Comparison of ENCODE assay signal across 23 cellular contexts in the genomic region with DNA sequence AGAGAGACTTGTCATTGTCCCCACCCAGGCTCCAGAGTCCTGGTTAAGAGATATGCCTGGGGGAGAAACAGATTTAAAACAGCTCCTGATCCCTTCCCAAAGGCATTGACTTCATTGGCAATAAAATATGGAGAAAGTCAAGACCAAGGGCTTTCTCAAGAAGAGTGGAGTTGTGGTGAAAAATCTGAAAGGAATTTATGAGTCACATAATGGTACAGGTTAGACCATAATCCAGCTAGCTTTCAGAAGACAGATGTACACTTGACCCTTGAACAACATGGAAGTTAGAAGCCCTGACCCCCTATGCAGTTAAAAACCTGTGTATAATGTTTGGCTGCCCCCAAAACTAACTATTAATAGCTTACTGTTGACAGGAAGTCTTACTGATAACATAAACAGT.
"Had no signal": no experiment of that assay in that cellular context is flagged by ENCODE, and none has a peak within 500 bp of the region (broad histone marks: within the 10 kb centered on the region; RNA-seq: fewer than 3 reads in every experiment).

No MANE protein-coding gene starts in this region.

- ATAC-seq: left lobe of liver; mucosa of descending colon; natural killer cell treated with Interleukin-12 subunit alpha and Interleukin-12 subunit beta and Interleukin-15 and Interleukin-18, amount 100 ng/mL, for 72 hours; psoas muscle; right cardiac atrium; stimulated activated effector memory CD8-positive, alpha-beta T cell treated with anti-CD3 and anti-CD28 coated beads, Interleukin-12 subunit alpha, Interleukin-12 subunit beta, amount 100 ng/mL, for 72 hours had no signal

- H3K9me3 ChIP-seq: colonic mucosa, ovary, psoas muscle, thyroid gland had no signal

- DNase-seq: colonic mucosa; effector memory CD4-positive, alpha-beta T cell; erythroblast; esophagus squamous epithelium; hypothalamus; immature natural killer cell; mesenchymal stem cell; mucosa of descending colon; naive B cell; ovary; posterior cingulate gyrus; psoas muscle; right cardiac atrium; sigmoid colon; stimulated activated CD4-positive, alpha-beta T cell treated with anti-CD3 and anti-CD28 coated beads, Interleukin-2, amount 100 ng/mL, for 24 hours; stimulated activated CD4-positive, alpha-beta T cell treated with anti-CD3 and anti-CD28 coated beads, Interleukin-4, amount 100 ng/mL, for 24 hours; stimulated activated naive CD4-positive, alpha-beta T cell treated with Interleukin-2 at 50 U/mL for 16 hours; stomach; thyroid gland had no signal

- H3K36me3 ChIP-seq: colonic mucosa, esophagus squamous epithelium, ovary, sigmoid colon, stomach, thyroid gland had no signal

- H3K4me1 ChIP-seq: colonic mucosa, esophagus squamous epithelium, psoas muscle, stomach, thyroid gland had no signal

- H3K4me3 ChIP-seq: colonic mucosa, esophagus squamous epithelium, lung, mucosa of descending colon, ovary, psoas muscle, sigmoid colon, stomach, thyroid gland had no signal

- H3K27me3 ChIP-seq: colonic mucosa, esophagus squamous epithelium, ovary, sigmoid colon, stomach, thyroid gland had no signal

- H3K27ac ChIP-seq: colonic mucosa, esophagus squamous epithelium, ovary, psoas muscle, sigmoid colon, stomach, thyroid gland had no signal
